13 cellular contexts compared by ENCODE assay signal in the genomic region with DNA sequence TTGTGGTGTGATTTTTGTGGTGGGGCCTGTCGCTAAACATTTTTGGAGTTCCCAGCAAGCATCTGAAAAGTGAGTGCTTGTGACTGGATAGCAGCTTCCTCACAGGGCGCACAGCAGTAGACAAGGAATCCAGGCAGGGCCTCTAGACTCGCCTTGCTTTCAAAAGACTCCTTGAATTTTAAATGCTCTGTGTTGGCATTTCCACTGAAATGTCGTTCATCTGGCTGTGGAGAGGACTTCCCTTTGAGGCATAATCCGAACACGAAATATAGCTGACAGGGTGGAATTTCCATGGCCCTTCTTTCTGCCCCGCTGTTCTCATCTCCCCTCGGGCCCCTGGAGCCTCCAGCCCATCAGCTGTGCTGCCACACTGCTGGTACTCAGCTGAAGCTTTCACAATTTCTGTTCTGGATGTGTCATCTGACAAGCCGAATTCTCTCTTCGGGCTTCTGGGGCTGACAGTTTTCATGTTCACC.
"Had no signal": no experiment of that assay in that cellular context is flagged by ENCODE, and none has a peak within 500 bp of the region (broad histone marks: within the 10 kb centered on the region; RNA-seq: fewer than 3 reads in every experiment).

No MANE protein-coding gene starts in this region.

- FAIRE-seq: astrocyte had no signal

- ATAC-seq: activated CD4-positive, CD25-positive, alpha-beta regulatory T cell treated with anti-CD3 and anti-CD28 coated beads, Interleukin-2, amount 50 U/mL, for 24 hours; stimulated activated memory B cell treated with anti-CD40 and anti-IgM and Interleukin-4, amounts not matched to agents 10 μg/mL and 1 μg/mL and 100 μg/mL, for 72 hours had no signal

- H3K36me3 Mint-ChIP-seq: immature natural killer cell; stimulated activated memory B cell treated with anti-CD40 and anti-IgM and Interleukin-4, amounts not matched to agents 10 μg/mL and 1 μg/mL and 100 μg/mL, for 72 hours had no signal

- H3K36me3 ChIP-seq: cardiac muscle cell, ovary, thyroid gland, vagina had no signal

- H3K27ac Mint-ChIP-seq: immature natural killer cell; nephron; stimulated activated memory B cell treated with anti-CD40 and anti-IgM and Interleukin-4, amounts not matched to agents 10 μg/mL and 1 μg/mL and 100 μg/mL, for 72 hours had no signal

- H3K9me3 Mint-ChIP-seq: immature natural killer cell had no signal

- H3K27me3 ChIP-seq: ovary, thyroid gland, vagina had no signal

- H3K9me3 ChIP-seq: esophagus squamous epithelium, ovary, thyroid gland, vagina had no signal

- H3K27ac ChIP-seq: cardiac muscle cell, esophagus squamous epithelium, ovary, thyroid gland, vagina had no signal

- H3K4me3 Mint-ChIP-seq: immature natural killer cell; nephron; stimulated activated memory B cell treated with anti-CD40 and anti-IgM and Interleukin-4, amounts not matched to agents 10 μg/mL and 1 μg/mL and 100 μg/mL, for 72 hours had no signal

- DNase-seq: activated CD4-positive, alpha-beta T cell treated with anti-CD3 and anti-CD28 coated beads, Interleukin-2, amount 50 U/mL, for 48 hours; activated naive CD4-positive, alpha-beta T cell treated with anti-CD3 and anti-CD28 coated beads, Interleukin-2, amount 50 U/mL, for 16 hours; esophagus squamous epithelium; immature natural killer cell; ovary; stimulated activated CD4-positive, alpha-beta T cell treated with anti-CD3 and anti-CD28 coated beads, Interleukin-2, amount 100 ng/mL, for 48 hours; thyroid gland had no signal

- H3K4me3 ChIP-seq: cardiac muscle cell, esophagus squamous epithelium, ovary, thyroid gland, vagina had no signal
